Comparison of ENCODE assay signal across 2 cellular contexts in the genomic region with DNA sequence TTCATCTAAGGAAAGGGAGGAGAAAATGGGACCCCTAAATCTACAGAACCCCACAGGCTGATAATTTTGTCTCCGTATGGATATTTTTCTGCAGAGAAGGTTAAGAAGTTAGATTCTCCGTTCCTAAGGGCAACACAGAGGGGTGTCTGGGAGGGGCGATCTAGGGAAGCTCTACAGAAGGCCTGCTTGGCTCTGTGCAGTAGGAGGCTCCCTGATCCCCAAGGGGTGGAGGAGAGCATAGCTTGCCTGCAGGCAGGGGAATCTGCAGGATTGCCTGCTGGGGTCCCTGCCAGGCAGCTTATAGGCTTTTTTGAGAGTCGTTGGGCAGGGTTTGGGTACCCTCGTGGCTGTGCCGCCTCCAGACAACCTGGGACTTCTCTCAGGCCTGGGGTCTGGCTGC.
TF ChIP-seq lines count a peak whose summit lies in the region.

No MANE protein-coding gene starts in this region.

TF ChIP-seq in HepG2, 621 proteins besides CTCF, POLR2A, EP300 and RAD21 (continued from another document):
- TF ChIP-seq GATAD1 (CRISPR knock-in tag; IDR thresholded peaks at IDR 0.05) (no peak), JUN (CRISPR knock-in tag; IDR thresholded peaks at IDR 0.05) (no peak), GTF3A (CRISPR knock-in tag; conservative IDR thresholded peaks at IDR 0.05) (no peak), PRMT3 (CRISPR knock-in tag; IDR thresholded peaks at IDR 0.05; ENCODE audit: borderline replicate concordance, low read depth) (no peak), FOXK2 (IDR thresholded peaks at IDR 0.05) (no peak), TP53 (CRISPR knock-in tag; conservative IDR thresholded peaks at IDR 0.05) (no peak), ZSCAN25 (CRISPR knock-in tag; IDR thresholded peaks at IDR 0.05) (no peak), ZNF180 (CRISPR knock-in tag; IDR thresholded peaks at IDR 0.05; ENCODE audit: borderline replicate concordance, low read depth) (no peak), ZNF451 (CRISPR knock-in tag; IDR thresholded peaks at IDR 0.05) (no peak), RBM39 (IDR thresholded peaks at IDR 0.05; ENCODE audit: low read depth, low read length, poor library complexity, severe bottlenecking) (no peak)
- TF ChIP-seq, protein P1, sequence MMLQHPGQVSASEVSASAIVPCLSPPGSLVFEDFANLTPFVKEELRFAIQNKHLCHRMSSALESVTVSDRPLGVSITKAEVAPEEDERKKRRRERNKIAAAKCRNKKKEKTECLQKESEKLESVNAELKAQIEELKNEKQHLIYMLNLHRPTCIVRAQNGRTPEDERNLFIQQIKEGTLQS (CRISPR knock-in tag; IDR thresholded peaks at IDR 0.05): no peak
- TF ChIP-seq, protein P2, sequence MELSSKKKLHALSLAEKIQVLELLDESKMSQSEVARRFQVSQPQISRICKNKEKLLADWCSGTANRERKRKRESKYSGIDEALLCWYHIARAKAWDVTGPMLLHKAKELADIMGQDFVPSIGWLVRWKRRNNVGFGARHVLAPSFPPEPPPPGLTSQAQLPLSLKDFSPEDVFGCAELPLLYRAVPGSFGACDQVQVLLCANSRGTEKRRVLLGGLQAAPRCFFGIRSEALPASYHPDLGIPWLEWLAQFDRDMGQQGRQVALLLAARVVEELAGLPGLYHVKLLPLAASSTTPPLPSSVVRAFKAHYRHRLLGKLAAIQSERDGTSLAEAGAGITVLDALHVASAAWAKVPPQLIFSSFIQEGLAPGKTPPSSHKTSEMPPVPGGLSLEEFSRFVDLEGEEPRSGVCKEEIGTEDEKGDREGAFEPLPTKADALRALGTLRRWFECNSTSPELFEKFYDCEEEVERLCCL (CRISPR knock-in tag; IDR thresholded peaks at IDR 0.05; ENCODE audit: borderline replicate concordance): no peak

TF ChIP-seq in WTC11, 78 proteins besides CTCF, POLR2A, EP300 and RAD21 (continued from another document):
- TF ChIP-seq, protein P3, sequence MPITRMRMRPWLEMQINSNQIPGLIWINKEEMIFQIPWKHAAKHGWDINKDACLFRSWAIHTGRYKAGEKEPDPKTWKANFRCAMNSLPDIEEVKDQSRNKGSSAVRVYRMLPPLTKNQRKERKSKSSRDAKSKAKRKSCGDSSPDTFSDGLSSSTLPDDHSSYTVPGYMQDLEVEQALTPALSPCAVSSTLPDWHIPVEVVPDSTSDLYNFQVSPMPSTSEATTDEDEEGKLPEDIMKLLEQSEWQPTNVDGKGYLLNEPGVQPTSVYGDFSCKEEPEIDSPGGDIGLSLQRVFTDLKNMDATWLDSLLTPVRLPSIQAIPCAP (CRISPR knock-in tag; IDR thresholded peaks at IDR 0.05): no peak
- TF ChIP-seq ELF4 (CRISPR knock-in tag; IDR thresholded peaks at IDR 0.05; ENCODE audit: low read depth) (no peak), CREB1 (CRISPR knock-in tag; IDR thresholded peaks at IDR 0.05) (no peak), JAZF1 (CRISPR knock-in tag; IDR thresholded peaks at IDR 0.05) (no peak), NFYB (CRISPR knock-in tag; conservative IDR thresholded peaks at IDR 0.05; ENCODE audit: low read depth) (no peak), RELA (CRISPR knock-in tag; IDR thresholded peaks at IDR 0.05; ENCODE audit: borderline replicate concordance) (no peak), HMGA2 (CRISPR knock-in tag; IDR thresholded peaks at IDR 0.05) (no peak)
- TF ChIP-seq, protein P4, sequence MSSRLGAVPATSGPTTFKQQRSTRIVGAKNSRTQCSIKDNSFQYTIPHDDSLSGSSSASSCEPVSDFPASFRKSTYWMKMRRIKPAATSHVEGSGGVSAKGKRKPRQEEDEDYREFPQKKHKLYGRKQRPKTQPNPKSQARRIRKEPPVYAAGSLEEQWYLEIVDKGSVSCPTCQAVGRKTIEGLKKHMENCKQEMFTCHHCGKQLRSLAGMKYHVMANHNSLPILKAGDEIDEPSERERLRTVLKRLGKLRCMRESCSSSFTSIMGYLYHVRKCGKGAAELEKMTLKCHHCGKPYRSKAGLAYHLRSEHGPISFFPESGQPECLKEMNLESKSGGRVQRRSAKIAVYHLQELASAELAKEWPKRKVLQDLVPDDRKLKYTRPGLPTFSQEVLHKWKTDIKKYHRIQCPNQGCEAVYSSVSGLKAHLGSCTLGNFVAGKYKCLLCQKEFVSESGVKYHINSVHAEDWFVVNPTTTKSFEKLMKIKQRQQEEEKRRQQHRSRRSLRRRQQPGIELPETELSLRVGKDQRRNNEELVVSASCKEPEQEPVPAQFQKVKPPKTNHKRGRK (CRISPR knock-in tag; IDR thresholded peaks at IDR 0.05; ENCODE audit: borderline replicate concordance): no peak
- TF ChIP-seq, protein P5, sequence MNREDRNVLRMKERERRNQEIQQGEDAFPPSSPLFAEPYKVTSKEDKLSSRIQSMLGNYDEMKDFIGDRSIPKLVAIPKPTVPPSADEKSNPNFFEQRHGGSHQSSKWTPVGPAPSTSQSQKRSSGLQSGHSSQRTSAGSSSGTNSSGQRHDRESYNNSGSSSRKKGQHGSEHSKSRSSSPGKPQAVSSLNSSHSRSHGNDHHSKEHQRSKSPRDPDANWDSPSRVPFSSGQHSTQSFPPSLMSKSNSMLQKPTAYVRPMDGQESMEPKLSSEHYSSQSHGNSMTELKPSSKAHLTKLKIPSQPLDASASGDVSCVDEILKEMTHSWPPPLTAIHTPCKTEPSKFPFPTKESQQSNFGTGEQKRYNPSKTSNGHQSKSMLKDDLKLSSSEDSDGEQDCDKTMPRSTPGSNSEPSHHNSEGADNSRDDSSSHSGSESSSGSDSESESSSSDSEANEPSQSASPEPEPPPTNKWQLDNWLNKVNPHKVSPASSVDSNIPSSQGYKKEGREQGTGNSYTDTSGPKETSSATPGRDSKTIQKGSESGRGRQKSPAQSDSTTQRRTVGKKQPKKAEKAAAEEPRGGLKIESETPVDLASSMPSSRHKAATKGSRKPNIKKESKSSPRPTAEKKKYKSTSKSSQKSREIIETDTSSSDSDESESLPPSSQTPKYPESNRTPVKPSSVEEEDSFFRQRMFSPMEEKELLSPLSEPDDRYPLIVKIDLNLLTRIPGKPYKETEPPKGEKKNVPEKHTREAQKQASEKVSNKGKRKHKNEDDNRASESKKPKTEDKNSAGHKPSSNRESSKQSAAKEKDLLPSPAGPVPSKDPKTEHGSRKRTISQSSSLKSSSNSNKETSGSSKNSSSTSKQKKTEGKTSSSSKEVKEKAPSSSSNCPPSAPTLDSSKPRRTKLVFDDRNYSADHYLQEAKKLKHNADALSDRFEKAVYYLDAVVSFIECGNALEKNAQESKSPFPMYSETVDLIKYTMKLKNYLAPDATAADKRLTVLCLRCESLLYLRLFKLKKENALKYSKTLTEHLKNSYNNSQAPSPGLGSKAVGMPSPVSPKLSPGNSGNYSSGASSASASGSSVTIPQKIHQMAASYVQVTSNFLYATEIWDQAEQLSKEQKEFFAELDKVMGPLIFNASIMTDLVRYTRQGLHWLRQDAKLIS (CRISPR knock-in tag; IDR thresholded peaks at IDR 0.05; ENCODE audit: borderline replicate concordance): no peak
- TF ChIP-seq, protein P6, sequence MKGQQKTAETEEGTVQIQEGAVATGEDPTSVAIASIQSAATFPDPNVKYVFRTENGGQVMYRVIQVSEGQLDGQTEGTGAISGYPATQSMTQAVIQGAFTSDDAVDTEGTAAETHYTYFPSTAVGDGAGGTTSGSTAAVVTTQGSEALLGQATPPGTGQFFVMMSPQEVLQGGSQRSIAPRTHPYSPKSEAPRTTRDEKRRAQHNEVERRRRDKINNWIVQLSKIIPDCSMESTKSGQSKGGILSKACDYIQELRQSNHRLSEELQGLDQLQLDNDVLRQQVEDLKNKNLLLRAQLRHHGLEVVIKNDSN (CRISPR knock-in tag; IDR thresholded peaks at IDR 0.05): no peak
- TF ChIP-seq, protein P7, sequence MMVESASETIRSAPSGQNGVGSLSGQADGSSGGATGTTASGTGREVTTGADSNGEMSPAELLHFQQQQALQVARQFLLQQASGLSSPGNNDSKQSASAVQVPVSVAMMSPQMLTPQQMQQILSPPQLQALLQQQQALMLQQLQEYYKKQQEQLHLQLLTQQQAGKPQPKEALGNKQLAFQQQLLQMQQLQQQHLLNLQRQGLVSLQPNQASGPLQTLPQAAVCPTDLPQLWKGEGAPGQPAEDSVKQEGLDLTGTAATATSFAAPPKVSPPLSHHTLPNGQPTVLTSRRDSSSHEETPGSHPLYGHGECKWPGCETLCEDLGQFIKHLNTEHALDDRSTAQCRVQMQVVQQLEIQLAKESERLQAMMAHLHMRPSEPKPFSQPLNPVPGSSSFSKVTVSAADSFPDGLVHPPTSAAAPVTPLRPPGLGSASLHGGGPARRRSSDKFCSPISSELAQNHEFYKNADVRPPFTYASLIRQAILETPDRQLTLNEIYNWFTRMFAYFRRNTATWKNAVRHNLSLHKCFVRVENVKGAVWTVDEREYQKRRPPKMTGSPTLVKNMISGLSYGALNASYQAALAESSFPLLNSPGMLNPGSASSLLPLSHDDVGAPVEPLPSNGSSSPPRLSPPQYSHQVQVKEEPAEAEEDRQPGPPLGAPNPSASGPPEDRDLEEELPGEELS (CRISPR knock-in tag; IDR thresholded peaks at IDR 0.05): no peak
- TF ChIP-seq, protein P8, sequence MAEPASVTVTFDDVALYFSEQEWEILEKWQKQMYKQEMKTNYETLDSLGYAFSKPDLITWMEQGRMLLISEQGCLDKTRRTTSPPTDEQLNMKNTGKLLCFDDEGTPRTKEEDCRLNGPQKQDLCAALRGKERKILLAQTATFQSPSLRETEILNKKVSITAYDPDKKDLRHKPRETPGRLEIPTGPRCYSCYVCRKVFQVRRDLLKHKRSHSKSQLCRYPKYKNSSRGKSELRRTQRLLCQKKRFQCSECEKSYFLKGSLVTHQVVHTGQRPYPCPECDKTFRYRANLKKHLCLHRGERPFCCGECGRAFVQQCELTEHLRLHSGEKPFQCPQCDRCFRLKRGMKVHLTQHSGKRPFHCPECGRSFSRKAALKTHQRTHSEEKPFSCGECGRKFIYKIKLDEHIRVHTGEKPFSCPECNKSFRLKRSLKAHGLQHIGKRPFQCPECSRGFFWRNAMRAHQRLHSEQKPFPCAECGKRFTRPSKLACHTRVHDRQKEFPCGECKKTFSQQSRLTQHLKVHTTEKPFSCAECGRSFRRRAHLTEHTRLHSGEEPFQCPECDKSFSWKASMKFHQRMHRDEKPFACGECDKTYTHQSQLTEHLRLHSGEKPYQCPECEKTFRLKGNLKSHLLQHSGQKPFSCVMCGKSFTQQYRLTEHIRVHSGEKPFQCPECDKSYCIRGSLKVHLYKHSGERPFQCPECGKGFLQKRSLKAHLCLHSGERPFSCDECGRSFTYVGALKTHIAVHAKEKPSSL (CRISPR knock-in tag; conservative IDR thresholded peaks at IDR 0.05): no peak
- TF ChIP-seq, protein P9, sequence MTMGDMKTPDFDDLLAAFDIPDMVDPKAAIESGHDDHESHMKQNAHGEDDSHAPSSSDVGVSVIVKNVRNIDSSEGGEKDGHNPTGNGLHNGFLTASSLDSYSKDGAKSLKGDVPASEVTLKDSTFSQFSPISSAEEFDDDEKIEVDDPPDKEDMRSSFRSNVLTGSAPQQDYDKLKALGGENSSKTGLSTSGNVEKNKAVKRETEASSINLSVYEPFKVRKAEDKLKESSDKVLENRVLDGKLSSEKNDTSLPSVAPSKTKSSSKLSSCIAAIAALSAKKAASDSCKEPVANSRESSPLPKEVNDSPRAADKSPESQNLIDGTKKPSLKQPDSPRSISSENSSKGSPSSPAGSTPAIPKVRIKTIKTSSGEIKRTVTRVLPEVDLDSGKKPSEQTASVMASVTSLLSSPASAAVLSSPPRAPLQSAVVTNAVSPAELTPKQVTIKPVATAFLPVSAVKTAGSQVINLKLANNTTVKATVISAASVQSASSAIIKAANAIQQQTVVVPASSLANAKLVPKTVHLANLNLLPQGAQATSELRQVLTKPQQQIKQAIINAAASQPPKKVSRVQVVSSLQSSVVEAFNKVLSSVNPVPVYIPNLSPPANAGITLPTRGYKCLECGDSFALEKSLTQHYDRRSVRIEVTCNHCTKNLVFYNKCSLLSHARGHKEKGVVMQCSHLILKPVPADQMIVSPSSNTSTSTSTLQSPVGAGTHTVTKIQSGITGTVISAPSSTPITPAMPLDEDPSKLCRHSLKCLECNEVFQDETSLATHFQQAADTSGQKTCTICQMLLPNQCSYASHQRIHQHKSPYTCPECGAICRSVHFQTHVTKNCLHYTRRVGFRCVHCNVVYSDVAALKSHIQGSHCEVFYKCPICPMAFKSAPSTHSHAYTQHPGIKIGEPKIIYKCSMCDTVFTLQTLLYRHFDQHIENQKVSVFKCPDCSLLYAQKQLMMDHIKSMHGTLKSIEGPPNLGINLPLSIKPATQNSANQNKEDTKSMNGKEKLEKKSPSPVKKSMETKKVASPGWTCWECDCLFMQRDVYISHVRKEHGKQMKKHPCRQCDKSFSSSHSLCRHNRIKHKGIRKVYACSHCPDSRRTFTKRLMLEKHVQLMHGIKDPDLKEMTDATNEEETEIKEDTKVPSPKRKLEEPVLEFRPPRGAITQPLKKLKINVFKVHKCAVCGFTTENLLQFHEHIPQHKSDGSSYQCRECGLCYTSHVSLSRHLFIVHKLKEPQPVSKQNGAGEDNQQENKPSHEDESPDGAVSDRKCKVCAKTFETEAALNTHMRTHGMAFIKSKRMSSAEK (CRISPR knock-in tag; IDR thresholded peaks at IDR 0.05; ENCODE audit: borderline replicate concordance): no peak
